Comparison of ENCODE assay signal across 23 cellular contexts in genomic region chr1:61563611-61564010, GRCh38.
DNase-seq lines count a peak whose midpoint lies in the region; ATAC-seq lines count a peak whose summit lies in the region.
"Had no signal": no experiment of that assay in that cellular context is flagged by ENCODE, and none has a peak within 500 bp of the region (broad histone marks: within the 10 kb centered on the region; RNA-seq: fewer than 3 reads in every experiment).

No MANE protein-coding gene starts in this region.

- no peak for ATAC-seq in GM21447 (IDR thresholded peaks at IDR 0.05; ENCODE audit: unreplicated experiment)
- ATAC-seq: A549; CD8-positive, alpha-beta T cell had no signal

- peak; percentile 62 for DNase-seq in putamen (ENCODE audit: low spot score)
- DNase-seq: 8988T; ACHN; AML-193; BE2C; C1 segment of cervical spinal cord; Caco-2; Calu3; CD4-positive, alpha-beta memory T cell; CD4-positive, alpha-beta T cell; CD4-positive, CD25-positive, alpha-beta regulatory T cell; CD8-positive, alpha-beta memory T cell; CD8-positive, alpha-beta T cell; COR-L47; DMS 273 treated with DMSO at 0.1 percent for 48 hours; DMS153; DMS53; DMS79; DMS79 treated with DMSO at 0.1 percent for 48 hours; DND-41; EL had no signal
